ENCODE assay signal across 8 cellular contexts in genomic region chrX:68732906-68733493, GRCh38.
DNase-seq lines count a peak whose midpoint lies in the region; ATAC-seq, FAIRE-seq and TF ChIP-seq lines count a peak whose summit lies in the region.

No MANE protein-coding gene starts in this region.

- H3K27me3 ChIP-seq in adrenal gland = peaks cover 11% of the 10 kb centered on the region

- FAIRE-seq in HTR-8/SVneo (lab: Jason Lieb, UNC) = no peak

- TF ChIP-seq CTCF in AG10803 (conservative IDR thresholded peaks at IDR 0.05; ENCODE audit: low read length) (peak; percentile 71), adrenal gland (IDR thresholded peaks at IDR 0.05) (peak; percentile 26 to 62 (median 50))

- TF ChIP-seq POLR2A in adrenal gland (IDR thresholded peaks at IDR 0.05) = no peak

- H3K36me3 ChIP-seq in adrenal gland (replicated peaks in 1 of 2) = no peaks in the 10 kb centered on the region

- WGBS in adrenal gland, 4 donors = 8 to 25% (median 23%) methylated on average over 4 of the region's 4 CpGs

- no peaks in the 10 kb centered on the region for H3K9me3 ChIP-seq in adrenal gland (replicated peaks in 1 of 3)

- ATAC-seq in GM18868 (IDR thresholded peaks at IDR 0.05; ENCODE audit: unreplicated experiment) (peak; percentile 85), HG03439 (IDR thresholded peaks at IDR 0.05; ENCODE audit: unreplicated experiment) (no peak)

- H3K4me1 ChIP-seq in adrenal gland (replicated peaks in 1 of 2) = no peaks in the 10 kb centered on the region

- peak; percentile 47 for DNase-seq in AG10803 (ENCODE audit: low read depth)
- DNase-seq in HTR-8/SVneo (ENCODE audit: insufficient read length, low spot score) = peak; percentile 41
- DNase-seq in T-helper 1 cell = peak; percentile 9 to 61 (median 37)
- peak; percentile 23 to 69 (median 48) for DNase-seq in adrenal gland
- DNase-seq in hepatic stellate cell (ENCODE audit: low spot score) = peak; percentile 51
- peak; percentile 10 to 38 for DNase-seq in stimulated activated CD4-positive, alpha-beta T cell treated with anti-CD3 and anti-CD28 coated beads, Interleukin-15, amount 100 ng/mL, for 1 hour (ENCODE audit: low read depth in 1 of 2, low spot score in 1 of 2)

- H3K27ac ChIP-seq in adrenal gland = no peak overlapping the region

- intact Hi-C loops in adrenal gland (cut with DNase I) = no loop called here

- H3K4me3 ChIP-seq in AG10803 (ENCODE audit: low read length) (no peak overlapping the region), adrenal gland (no peak overlapping the region)
